In the genomic region with DNA sequence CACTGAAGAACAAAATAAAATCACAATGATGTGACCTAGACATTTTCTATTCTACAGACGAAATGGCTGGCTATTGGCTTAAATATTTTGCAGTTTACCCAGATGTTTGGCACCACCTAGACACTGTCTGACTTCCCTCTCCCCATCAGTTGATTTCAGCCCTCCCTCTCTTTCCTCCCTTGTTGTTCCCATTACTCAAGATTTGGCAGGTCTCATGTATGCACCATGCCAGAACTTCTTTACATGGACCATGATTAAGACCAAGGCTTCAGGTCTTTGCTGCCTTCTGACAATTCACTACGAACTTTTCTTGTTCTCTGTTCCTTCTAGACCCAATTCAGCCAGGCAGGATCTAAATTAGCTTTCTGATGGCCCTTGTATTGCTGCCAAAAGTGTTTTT, we compare ENCODE assay signal across 28 cellular contexts.
"Had no signal": no experiment of that assay in that cellular context is flagged by ENCODE, and none has a peak within 500 bp of the region (broad histone marks: within the 10 kb centered on the region; RNA-seq: fewer than 3 reads in every experiment).

No MANE protein-coding gene starts in this region.

- H3K4me3 Mint-ChIP-seq: dendritic cell treated with granulocyte-macrophage colony-stimulating factor and Interleukin-4, amounts not matched to agents 40 ng/mL and 50 ng/mL, for 4 days; effector memory CD8-positive, alpha-beta T cell; endodermal cell had no signal

- ATAC-seq: effector memory CD8-positive, alpha-beta T cell; esophagus mucosa; foreskin keratinocyte; gastrocnemius medialis; gastroesophageal sphincter; heart left ventricle had no signal

- H3K4me1 Mint-ChIP-seq: endodermal cell had no signal

- FAIRE-seq: colon, endometrium, endothelial cell of umbilical vein, frontal cortex had no signal

- H3K4me3 ChIP-seq: colonic mucosa, coronary artery, dorsolateral prefrontal cortex, esophagus muscularis mucosa, esophagus squamous epithelium, gastrocnemius medialis, gastroesophageal sphincter, heart left ventricle had no signal

- H3K36me3 ChIP-seq: colonic mucosa, esophagus muscularis mucosa, esophagus squamous epithelium, gastrocnemius medialis, gastroesophageal sphincter, heart left ventricle had no signal

- H3K27ac ChIP-seq: colonic mucosa, coronary artery, dorsolateral prefrontal cortex, epithelial cell of prostate, esophagus muscularis mucosa, esophagus squamous epithelium, foreskin keratinocyte, gastrocnemius medialis, gastroesophageal sphincter, heart left ventricle had no signal

- H3K27ac Mint-ChIP-seq: dendritic cell treated with granulocyte-macrophage colony-stimulating factor and Interleukin-4, amounts not matched to agents 40 ng/mL and 50 ng/mL, for 4 days; effector memory CD8-positive, alpha-beta T cell; endodermal cell had no signal

- DNase-seq: colonic mucosa; cortex of kidney; dermis blood vessel endothelial cell; dorsolateral prefrontal cortex; effector CD4-positive, alpha-beta T cell; effector CD8-positive, alpha-beta T cell; effector memory CD4-positive, alpha-beta T cell; effector memory CD8-positive, alpha-beta T cell; endodermal cell; erythroblast; esophagus squamous epithelium; foreskin fibroblast; foreskin keratinocyte; foreskin melanocyte; gastrocnemius medialis; glutamatergic neuron; head of caudate nucleus; heart left ventricle had no signal

- H3K4me1 ChIP-seq: colonic mucosa, esophagus muscularis mucosa, esophagus squamous epithelium, foreskin keratinocyte, gastrocnemius medialis had no signal

- H3K9me3 ChIP-seq: colonic mucosa, esophagus muscularis mucosa, esophagus squamous epithelium, gastrocnemius medialis, gastroesophageal sphincter, heart left ventricle had no signal

- H3K27me3 ChIP-seq: colonic mucosa, esophagus muscularis mucosa, esophagus squamous epithelium, foreskin keratinocyte, gastrocnemius medialis, gastroesophageal sphincter, heart left ventricle had no signal

- H3K9me3 Mint-ChIP-seq: endodermal cell had no signal
